In the genomic region with DNA sequence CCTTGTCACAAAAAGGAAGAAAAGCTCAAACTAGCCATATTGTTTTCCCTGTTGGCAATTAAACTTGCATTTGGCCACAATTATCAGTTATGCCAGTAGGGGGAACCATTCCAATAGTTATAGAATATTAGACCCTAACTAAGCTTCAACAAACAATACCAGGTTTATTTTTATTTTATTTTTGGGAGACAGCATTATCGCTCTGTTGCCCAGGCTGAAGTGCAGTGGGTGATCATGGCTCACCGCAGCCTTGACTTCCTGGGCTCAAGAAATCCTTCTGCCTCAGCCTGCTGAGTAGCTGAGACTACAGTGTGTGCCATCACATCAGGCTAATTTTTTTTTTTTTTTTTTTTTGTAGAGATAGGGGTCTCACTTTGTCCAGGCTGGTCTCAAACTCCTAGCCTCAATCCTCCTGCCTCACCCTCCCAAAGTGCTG, we compare ENCODE assay signal across 8 cellular contexts.
DNase-seq lines count a peak whose midpoint lies in the region; ATAC-seq and TF ChIP-seq lines count a peak whose summit lies in the region.

No MANE protein-coding gene starts in this region.

- peak; percentile 78 for TF ChIP-seq CTCF in H9 (conservative IDR thresholded peaks at IDR 0.05)
- peak in 5 of 7 experiments; percentile 26 to 67 (median 47) for TF ChIP-seq CTCF in stomach (IDR thresholded peaks at IDR 0.05)

- H3K79me2 ChIP-seq in H9 (ENCODE audit: insufficient read depth, low read length), result no peaks in the 10 kb centered on the region

- H3K36me3 ChIP-seq in stomach, result peaks cover 15 to 37% (median 35%) of the 10 kb centered on the region in 4 donors

- no peak for ATAC-seq in GM21737 (IDR thresholded peaks at IDR 0.05; ENCODE audit: unreplicated experiment)

- no peaks in the 10 kb centered on the region for H3K9me3 ChIP-seq in H9 (ENCODE audit: control insufficient read depth, low read depth, low read length)
- no peaks in the 10 kb centered on the region for H3K9me3 ChIP-seq in stomach

- H3K4me3 Mint-ChIP-seq in H9, result no peak overlapping the region

- peaks cover 0 to 7% (median 3%) of the 10 kb centered on the region in 3 experiments; a peak in 2 of 7 replicates for H3K36me3 Mint-ChIP-seq in H9 (ENCODE audit: insufficient read depth in 1 of 3, low read depth in 3 of 3)

- no peak overlapping the region for H2BK120ac ChIP-seq in H9 (ENCODE audit: low read depth, low read length, poor library complexity, severe bottlenecking)

- H2BK12ac ChIP-seq in H9 (ENCODE audit: insufficient read length, low read depth, low read length), result no peak overlapping the region

- no peak overlapping the region for H3K18ac ChIP-seq in H9 (ENCODE audit: insufficient read length, low read depth, low read length)

- H3K14ac ChIP-seq in H9 (ENCODE audit: insufficient read depth, low read length), result no peak overlapping the region

- no peak overlapping the region for H3K27ac Mint-ChIP-seq in H9

- H3K27me3 Mint-ChIP-seq in H9 (ENCODE audit: low read depth), result no peaks in the 10 kb centered on the region

- no peak overlapping the region for H3K9ac ChIP-seq in H9 (ENCODE audit: extremely low read depth, insufficient read length, low read length)

- peak; percentile 14 for DNase-seq in activated gamma-delta T cell treated with Interleukin-2 at 50 U/mL for 16 hours
- no peak for DNase-seq in activated gamma-delta T cell (lab: John Stamatoyannopoulos, UW)
- no peak for DNase-seq in H9
- peak; percentile 55 for DNase-seq in NCI-H345 (lab: John Stamatoyannopoulos, UW)
- peak; percentile 51 for DNase-seq in amniotic epithelial cell (ENCODE audit: low read depth)
- DNase-seq in iPS-NIHi7 (ENCODE audit: extremely low spot score), result peak; percentile 25
- DNase-seq in stomach, result no peak

- no peak overlapping the region for H2BK5ac ChIP-seq in H9 (ENCODE audit: insufficient read length, low read length)

- H3K4me1 ChIP-seq in H9 (ENCODE audit: insufficient read depth, low read length), result no peaks in the 10 kb centered on the region
- H3K4me1 ChIP-seq in stomach, result peaks cover 0 to 5% (median 0%) of the 10 kb centered on the region in 4 donors

- H4K8ac ChIP-seq in H9 (replicated peaks; ENCODE audit: insufficient read length, low read depth, low read length), result no peak overlapping the region

- H3K79me1 ChIP-seq in H9 (ENCODE audit: insufficient read depth, low read depth, low read length, poor library complexity, severe bottlenecking), result no peaks in the 10 kb centered on the region

- no peak overlapping the region for H3K4me2 ChIP-seq in H9 (ENCODE audit: insufficient read depth, insufficient read length, low read length)

- no peak overlapping the region for H3T11ph ChIP-seq in H9 (ENCODE audit: low read length)

- intact Hi-C loops in stomach (cut with DNase I; ENCODE audit: low total_unique reads), result loop anchor here (10.0 kb wide), 1 partner anchor 260 kb away; a partner anchor contains a TSS

- no peak overlapping the region for H3K56ac ChIP-seq in H9 (ENCODE audit: insufficient read length, low read depth, low read length)

- no peak overlapping the region for H2BK15ac ChIP-seq in H9 (ENCODE audit: low read depth, low read length)

- H4K20me1 ChIP-seq in H9 (ENCODE audit: control insufficient read depth, insufficient read depth, insufficient read length), result no peaks in the 10 kb centered on the region

- no peak overlapping the region for H3K27ac ChIP-seq in H9 (ENCODE audit: insufficient read length, low read depth, low read length)
- no peak overlapping the region for H3K27ac ChIP-seq in stomach

- H3K9me3 Mint-ChIP-seq in H9, result no peaks in the 10 kb centered on the region

- no peak overlapping the region for H3K23ac ChIP-seq in H9 (ENCODE audit: insufficient read length, low read depth, low read length)

- H3K23me2 ChIP-seq in H9 (ENCODE audit: insufficient read length, low read depth, low read length, poor library complexity, severe bottlenecking), result no peaks in the 10 kb centered on the region

- H4K91ac ChIP-seq in H9 (ENCODE audit: insufficient read length, low read depth, low read length), result no peak overlapping the region

- TF ChIP-seq POLR2A in stomach (IDR thresholded peaks at IDR 0.05), result no peak

- no peaks in the 10 kb centered on the region for H3K4me1 Mint-ChIP-seq in H9

- H3K4me3 ChIP-seq in stomach, result no peak overlapping the region

- no peak overlapping the region for H2BK20ac ChIP-seq in H9 (ENCODE audit: low read depth, low read length, poor library complexity, severe bottlenecking)

- no peak for TF ChIP-seq EP300 in stomach (IDR thresholded peaks at IDR 0.05)

- WGBS in H9 (ENCODE audit: extremely low coverage, insufficient read length, low lambda C conversion rate), result no CpG with 5 or more reads among the region's 2 CpGs
- WGBS in stomach, 5 donors, result 25 to 42% (median 39%) methylated on average over 2 of the region's 2 CpGs

- no peak overlapping the region for H3K4ac ChIP-seq in H9 (ENCODE audit: low read depth, low read length)

- no peak overlapping the region for H4K5ac ChIP-seq in H9 (ENCODE audit: insufficient read length, low read depth, low read length)

- no peak overlapping the region for H2AFZ ChIP-seq in H9 (ENCODE audit: low read length)

- no peaks in the 10 kb centered on the region for H3K27me3 ChIP-seq in H9 (ENCODE audit: insufficient read depth, low read length)
- H3K27me3 ChIP-seq in stomach, result no peaks in the 10 kb centered on the region

- H2AK5ac ChIP-seq in H9 (ENCODE audit: insufficient read length, low read length), result no peak overlapping the region

Comparison
In these comparisons a context has a peak if more than half of its experiments do, and no peak if none do; other contexts are left out.
1. DNase-seq: peak in activated gamma-delta T cell treated with Interleukin-2 at 50 U/mL for 16 hours (single experiment), NCI-H345 (single experiment), amniotic epithelial cell (single experiment) and iPS-NIHi7 (single experiment); none in activated gamma-delta T cell (single experiment), H9 (single experiment) and stomach (single experiment).